ENCODE assay signal across 9 cellular contexts in the genomic region with DNA sequence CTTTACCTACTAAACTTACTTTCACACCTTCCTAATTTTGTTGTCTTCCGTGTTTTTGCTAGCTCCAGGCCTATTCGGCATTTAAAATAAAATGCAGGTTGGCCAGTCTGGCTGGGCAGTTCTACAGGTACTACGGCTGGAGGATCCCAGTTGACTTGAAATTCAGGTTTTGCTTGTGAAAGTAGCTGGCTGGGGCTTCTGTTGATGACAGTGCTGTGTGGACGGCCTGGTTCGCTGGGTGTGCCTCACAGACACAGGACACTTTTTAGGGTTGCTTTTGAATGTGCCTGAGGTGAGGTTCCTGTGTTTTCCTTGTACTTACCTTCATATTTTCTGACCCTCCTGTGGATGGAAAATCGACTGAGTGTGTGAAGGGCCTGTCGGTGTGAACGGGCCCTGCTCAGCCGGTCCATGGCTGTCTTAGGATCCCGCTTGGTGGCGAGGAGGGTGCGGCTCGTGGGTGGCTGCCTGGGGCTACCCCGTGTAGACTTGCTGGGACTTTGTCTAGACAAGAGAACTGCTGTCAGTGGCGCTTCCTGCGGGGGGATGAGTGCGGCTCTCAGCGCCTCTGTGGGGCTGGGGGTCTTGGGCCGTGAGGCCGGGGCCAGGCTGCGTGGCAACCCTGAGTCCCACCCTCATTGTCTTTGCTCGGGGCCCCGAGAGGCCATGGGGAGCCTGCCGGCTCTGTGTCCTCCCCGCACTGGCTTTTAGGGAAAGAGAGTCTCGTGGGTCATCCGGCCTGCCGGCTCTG. TPM values are rescaled to one million over a fixed set of nuclear protein-coding genes. Genes with fewer than 3 reads are reported as not detected.
A peak's percentile ranks its signal among the peaks of the same experiment; 100 is the strongest.
DNase-seq lines count a peak whose midpoint lies in the region; ATAC-seq and TF ChIP-seq lines count a peak whose summit lies in the region.
"Had no signal": no experiment of that assay in that cellular context is flagged by ENCODE, and none has a peak within 500 bp of the region (broad histone marks: within the 10 kb centered on the region; RNA-seq: fewer than 3 reads in every experiment).

No MANE protein-coding gene starts in this region.

- H3K4me1 ChIP-seq in lower lobe of right lung (peaks cover 22% of the 10 kb centered on the region), upper lobe of right lung (peaks cover 14% of the 10 kb centered on the region)

- H3K36me3 Mint-ChIP-seq in activated naive CD4-positive, alpha-beta T cell treated with anti-CD3 and anti-CD28 coated beads, Interleukin-2, amount 10 ng/mL, durations not matched to agents 7 days and 5 days = peaks cover 23% of the 10 kb centered on the region

- H3K27ac ChIP-seq in lower lobe of right lung = peak overlapping the region; percentile 83
- peak overlapping the region; percentile 78 for H3K27ac ChIP-seq in upper lobe of right lung

- ATAC-seq in lower lobe of right lung (peak; percentile 21 to 54), upper lobe of right lung (peak; percentile 52), HG03097 (IDR thresholded peaks at IDR 0.05; ENCODE audit: low FRiP score, unreplicated experiment) (no peak), GM18873 (IDR thresholded peaks at IDR 0.05; ENCODE audit: low FRiP score, unreplicated experiment) (no peak)

- no peaks in the 10 kb centered on the region for H3K9me3 ChIP-seq in lower lobe of right lung
- no peaks in the 10 kb centered on the region for H3K9me3 ChIP-seq in upper lobe of right lung

- no peak overlapping the region for H3K4me3 ChIP-seq in lower lobe of right lung
- no peak overlapping the region for H3K4me3 ChIP-seq in upper lobe of right lung

- peaks cover 3% of the 10 kb centered on the region for H3K36me3 ChIP-seq in lower lobe of right lung
- H3K36me3 ChIP-seq in upper lobe of right lung = no peaks in the 10 kb centered on the region

- H3K4me3 Mint-ChIP-seq in activated naive CD4-positive, alpha-beta T cell treated with anti-CD3 and anti-CD28 coated beads, Interleukin-2, amount 10 ng/mL, durations not matched to agents 7 days and 5 days = peak overlapping the region; percentile 18

- H3K27me3 Mint-ChIP-seq in activated naive CD4-positive, alpha-beta T cell treated with anti-CD3 and anti-CD28 coated beads, Interleukin-2, amount 10 ng/mL, durations not matched to agents 7 days and 5 days = no peaks in the 10 kb centered on the region

- H3K9me3 Mint-ChIP-seq in activated naive CD4-positive, alpha-beta T cell treated with anti-CD3 and anti-CD28 coated beads, Interleukin-2, amount 10 ng/mL, durations not matched to agents 7 days and 5 days = no peaks in the 10 kb centered on the region

- peak overlapping the region; percentile 95 for H3K27ac Mint-ChIP-seq in activated naive CD4-positive, alpha-beta T cell treated with anti-CD3 and anti-CD28 coated beads, Interleukin-2, amount 10 ng/mL, durations not matched to agents 7 days and 5 days

- intact Hi-C loops in lower lobe of right lung (cut with DNase I) (no loop called here), upper lobe of right lung (cut with DNase I) (no loop called here)

- CTCF ChIA-PET in activated naive CD4-positive, alpha-beta T cell treated with anti-CD3 and anti-CD28 coated beads, Interleukin-2, amount 10 ng/mL, durations not matched to agents 7 days and 5 days (lab: Charles Lee) = interaction anchor here (1.0 to 1.1 kb wide), 2 partner anchors 15 to 77 kb away, joined by 3 to 5 read pairs; no protein-coding TSS in a partner anchor

- DNase-seq in activated effector memory CD4-positive, alpha-beta T cell treated with Interleukin-2 at 50 U/mL for 16 hours = peak; percentile 16
- no peak for DNase-seq in activated effector memory CD4-positive, alpha-beta T cell treated with anti-CD3 and anti-CD28 coated beads, Interleukin-2, amount 50 U/mL, for 16 hours
- peak; percentile 43 for DNase-seq in activated naive CD4-positive, alpha-beta T cell treated with anti-CD3 and anti-CD28 coated beads, Interleukin-2, amount 10 ng/mL, durations not matched to agents 7 days and 5 days
- no peak for DNase-seq in lower lobe of right lung
- no peak for DNase-seq in upper lobe of right lung
- DNase-seq in NCI-H146 treated with DMSO at 0.1 percent for 48 hours (lab: John Stamatoyannopoulos, UW; ENCODE audit: unreplicated experiment) = no peak
- DNase-seq: left cardiac atrium had no signal

- peaks cover 53% of the 10 kb centered on the region for H3K4me1 Mint-ChIP-seq in activated naive CD4-positive, alpha-beta T cell treated with anti-CD3 and anti-CD28 coated beads, Interleukin-2, amount 10 ng/mL, durations not matched to agents 7 days and 5 days

- no peaks in the 10 kb centered on the region for H3K27me3 ChIP-seq in lower lobe of right lung (ENCODE audit: low read depth)
- no peaks in the 10 kb centered on the region for H3K27me3 ChIP-seq in upper lobe of right lung

- no peak for TF ChIP-seq CTCF in lower lobe of right lung (IDR thresholded peaks at IDR 0.05)
- TF ChIP-seq CTCF in upper lobe of right lung (IDR thresholded peaks at IDR 0.05) = no peak

RNA-seq across cellular contexts. Expression of gene ZNF750, which starts 18.7 kb away (rescaled TPM):
- total RNA-seq in lower lobe of right lung = 4.7 TPM
- 5.6 TPM for total RNA-seq in upper lobe of right lung
- total RNA-seq: left cardiac atrium had no signal

Comparison
In these comparisons a context has a peak if more than half of its experiments do, and no peak if none do; other contexts are left out.
1. DNase-seq: peak in activated effector memory CD4-positive, alpha-beta T cell treated with Interleukin-2 at 50 U/mL for 16 hours (single experiment) and activated naive CD4-positive, alpha-beta T cell treated with anti-CD3 and anti-CD28 coated beads, Interleukin-2, amount 10 ng/mL, durations not matched to agents 7 days and 5 days (single experiment); none in activated effector memory CD4-positive, alpha-beta T cell treated with anti-CD3 and anti-CD28 coated beads, Interleukin-2, amount 50 U/mL, for 16 hours (single experiment), lower lobe of right lung (single experiment), upper lobe of right lung (single experiment) and NCI-H146 treated with DMSO at 0.1 percent for 48 hours (single experiment).
2. ATAC-seq: peak in lower lobe of right lung (2 of 2) and upper lobe of right lung (single experiment); none in HG03097 (single experiment) and GM18873 (single experiment).